Comparison of ENCODE assay signal across 11 cellular contexts in the genomic region with DNA sequence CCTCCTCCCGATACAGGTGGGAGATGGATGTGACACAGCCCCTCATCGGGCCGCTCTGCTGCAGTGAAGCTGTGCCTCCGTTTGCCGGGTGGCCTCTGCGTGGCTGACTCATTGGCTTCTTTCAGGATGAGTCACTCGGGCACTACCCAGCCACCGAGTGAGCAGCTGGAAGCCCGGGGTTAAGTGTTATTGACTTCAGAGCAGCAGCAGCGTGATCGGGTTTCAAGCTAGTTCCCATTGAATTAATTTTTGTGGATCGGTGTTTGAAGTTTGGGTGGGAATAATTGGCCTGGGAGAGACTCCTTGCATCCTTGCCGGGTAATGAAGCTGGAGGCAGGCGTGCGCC.
DNase-seq lines count a peak whose midpoint lies in the region; ATAC-seq, FAIRE-seq and TF ChIP-seq lines count a peak whose summit lies in the region.
"Had no signal": no experiment of that assay in that cellular context is flagged by ENCODE, and none has a peak within 500 bp of the region (broad histone marks: within the 10 kb centered on the region; RNA-seq: fewer than 3 reads in every experiment).

No MANE protein-coding gene starts in this region.

- H3K4me1 ChIP-seq in breast epithelium (no peaks in the 10 kb centered on the region), H1 (replicated peaks in 1 of 4; ENCODE audit: control insufficient read depth in 3 of 4, insufficient read depth in 4 of 4, low read length in 3 of 4) (peaks cover 2 to 15% (median 11%) of the 10 kb centered on the region in 4 experiments; a peak in 5 of 7 replicates)

- CTCF ChIA-PET in MCF 10A (lab: Yijun Ruan, JAX) (interaction anchor here (0.6 to 2.3 kb wide), 7 partner anchors 9 to 600 kb away, joined by 3 to 9 read pairs (median 3); no protein-coding TSS in a partner anchor), H1 (lab: Charles Lee; ENCODE audit: partially characterized antibody) (interaction anchor here (0.9 to 4.4 kb wide), 7 partner anchors 13 to 478 kb away, joined by 3 to 32 read pairs (median 5); no protein-coding TSS in a partner anchor)

- FAIRE-seq in H1 (lab: Jason Lieb, UNC): no peak

- H4K91ac ChIP-seq in H1 (replicated peaks; ENCODE audit: insufficient read length, low read length): no peak overlapping the region

- no peak overlapping the region for H2BK120ac ChIP-seq in H1 (replicated peaks; ENCODE audit: low read depth, low read length)

- H3K27ac ChIP-seq in breast epithelium: no peak overlapping the region
- no peak overlapping the region for H3K27ac ChIP-seq in H1 (ENCODE audit: low read depth, low read length)
- H3K27ac ChIP-seq: skin epidermis had no signal

- H3K4me2 ChIP-seq in H1 (ENCODE audit: insufficient read depth in 1 of 2, low read depth in 2 of 2, low read length in 2 of 2): no peak overlapping the region

- no peaks in the 10 kb centered on the region for H3K36me3 ChIP-seq in breast epithelium
- H3K36me3 ChIP-seq in H1 (ENCODE audit: control insufficient read depth in 2 of 4, insufficient read depth in 4 of 4, low read length in 3 of 4): no peaks in the 10 kb centered on the region

- BruUV-seq in MCF 10A (replicated peaks; lab: Mats Ljungman, UMichigan): no TSS peak

- no peak overlapping the region for H2AK5ac ChIP-seq in H1 (ENCODE audit: low read depth, low read length)

- no peak overlapping the region for H3K56ac ChIP-seq in H1 (replicated peaks; ENCODE audit: insufficient read length, low read depth, low read length)

- TF ChIP-seq CTCF in MCF 10A (IDR thresholded peaks at IDR 0.05; ENCODE audit: unreplicated experiment) (no peak), breast epithelium (IDR thresholded peaks at IDR 0.05) (no peak), H1 (IDR thresholded peaks at IDR 0.05; ENCODE audit: control extremely low read depth in 1 of 3, insufficient read depth in 1 of 3, low read depth in 1 of 3, low read length in 3 of 3) (no peak)

- H3K23ac ChIP-seq in H1 (ENCODE audit: insufficient read length): no peak overlapping the region

- H3K79me1 ChIP-seq in H1 (ENCODE audit: low read depth, low read length): no peaks in the 10 kb centered on the region

- no peaks in the 10 kb centered on the region for H3K9me3 Mint-ChIP-seq in MCF 10A (ENCODE audit: unreplicated experiment)
- H3K9me3 Mint-ChIP-seq: central memory CD8-positive, alpha-beta T cell had no signal

- TF ChIP-seq RAD21 in H1 (IDR thresholded peaks at IDR 0.05 in 1 of 2, conservative IDR thresholded peaks at IDR 0.05 in 1 of 2; ENCODE audit: low read depth in 2 of 2, low read length in 2 of 2): no peak; a peak in 1 of 4 replicates

- no peak overlapping the region for H3K4me3 ChIP-seq in breast epithelium
- no peak overlapping the region for H3K4me3 ChIP-seq in H1 (ENCODE audit: extremely low read depth in 1 of 4, insufficient read depth in 2 of 4, low read depth in 3 of 4, low read length in 4 of 4)
- H3K4me3 ChIP-seq: skin epidermis had no signal

- H3K27me3 ChIP-seq in breast epithelium (no peaks in the 10 kb centered on the region), H1 (replicated peaks in 1 of 4; ENCODE audit: control insufficient read depth in 3 of 4, extremely low read depth in 1 of 4, insufficient read depth in 3 of 4, low read length in 3 of 4) (no peaks in the 10 kb centered on the region)

- no peak overlapping the region for H2BK20ac ChIP-seq in H1 (ENCODE audit: low read length)

- ATAC-seq in HG02938 (IDR thresholded peaks at IDR 0.05; ENCODE audit: unreplicated experiment): no peak
- ATAC-seq in GM21528 (IDR thresholded peaks at IDR 0.05; ENCODE audit: low FRiP score, unreplicated experiment): no peak

- no peaks in the 10 kb centered on the region for H3K79me2 ChIP-seq in H1 (ENCODE audit: control insufficient read depth in 1 of 2, insufficient read depth in 2 of 2, low read length in 2 of 2)

- 0 out of 2 replicates have a peak overlapping the region, but pooled peaks have one; percentile 63 for H2BK12ac ChIP-seq in H1 (ENCODE audit: low read depth, low read length)

- no peak overlapping the region for H4K5ac ChIP-seq in H1 (ENCODE audit: insufficient read length, low read depth, low read length)

- H3K9me3 ChIP-seq in breast epithelium (peaks cover 3 to 5% of the 10 kb centered on the region in 2 donors), H1 (ENCODE audit: insufficient read depth in 2 of 2, low read depth in 1 of 2, low read length in 1 of 2) (peaks cover 0 to 13% of the 10 kb centered on the region in 2 experiments; a peak in 3 of 4 replicates)

- peak overlapping the region; percentile 14 for H3K4me3 Mint-ChIP-seq in MCF 10A (ENCODE audit: unreplicated experiment)
- H3K4me3 Mint-ChIP-seq: CD4-positive, CD25-positive, alpha-beta regulatory T cell; central memory CD8-positive, alpha-beta T cell had no signal

- no peak overlapping the region for H3K4ac ChIP-seq in H1 (replicated peaks; ENCODE audit: insufficient read length, low read depth, low read length)

- 51% methylated on average over 15 of the region's 15 CpGs; no CpG with 5 or more reads in 1 of the 2 experiments for WGBS in H1 (ENCODE audit: extremely low coverage in 1 of 2, insufficient coverage in 1 of 2, insufficient read length in 1 of 2, insufficient replicate concordance in 2 of 2, low coverage in 1 of 2, low lambda C conversion rate in 2 of 2, missing lambda C conversion rate in 1 of 2), 2 experiments

- no peak overlapping the region; the same call in 1 of the 2 replicates for H2BK15ac ChIP-seq in H1 (ENCODE audit: low read length)

- TF ChIP-seq POLR2A in breast epithelium (IDR thresholded peaks at IDR 0.05) (no peak), H1 (IDR thresholded peaks at IDR 0.05; ENCODE audit: control extremely low read depth in 1 of 2, low read depth in 2 of 2, low read length in 2 of 2) (no peak)

- TF ChIP-seq EP300 in H1 (IDR thresholded peaks at IDR 0.05; ENCODE audit: borderline replicate concordance in 1 of 2, low read depth in 2 of 2, low read length in 2 of 2): no peak

- no peak overlapping the region for H4K8ac ChIP-seq in H1 (ENCODE audit: extremely low read depth, insufficient read depth, low read length)

- no peak overlapping the region for H3K14ac ChIP-seq in H1 (ENCODE audit: insufficient read length)

- no peak overlapping the region for H2AFZ ChIP-seq in H1 (ENCODE audit: low read length)

- H3K36me3 Mint-ChIP-seq in MCF 10A (ENCODE audit: insufficient read depth, unreplicated experiment): no peaks in the 10 kb centered on the region
- H3K36me3 Mint-ChIP-seq: CD4-positive, CD25-positive, alpha-beta regulatory T cell had no signal

- H3K23me2 ChIP-seq in H1 (ENCODE audit: low read depth, low read length): peaks cover 14% of the 10 kb centered on the region; the same call in 1 of the 2 replicates

- H3K27ac Mint-ChIP-seq in MCF 10A (ENCODE audit: low read depth, unreplicated experiment): peak overlapping the region; percentile 59
- H3K27ac Mint-ChIP-seq: CD4-positive, CD25-positive, alpha-beta regulatory T cell had no signal

- peaks cover 9% of the 10 kb centered on the region for H3K4me1 Mint-ChIP-seq in MCF 10A (ENCODE audit: insufficient read depth, unreplicated experiment)
- H3K4me1 Mint-ChIP-seq: central memory CD8-positive, alpha-beta T cell had no signal

- no peak overlapping the region; the same call in 1 of the 2 replicates for H3K18ac ChIP-seq in H1 (ENCODE audit: extremely low read depth, low read length)

- peak; percentile 83 for DNase-seq in MCF 10A (ENCODE audit: unreplicated experiment)
- no peak for DNase-seq in breast epithelium (ENCODE audit: low spot score in 2 of 2)
- DNase-seq in NCI-H2171 (lab: John Stamatoyannopoulos, UW): peak; percentile 96
- DNase-seq in H1 (ENCODE audit: low read depth in 1 of 2, low spot score in 2 of 2): peak in 1 of 2 experiments; percentile 38
- DNase-seq in central memory CD4-positive, alpha-beta T cell: no peak
- no peak for DNase-seq in stimulated activated CD4-positive, alpha-beta T cell treated with anti-CD3 and anti-CD28 coated beads, Interleukin-4, amount 100 ng/mL, for 24 hours

- no peak overlapping the region for H2BK5ac ChIP-seq in H1 (ENCODE audit: low read depth, low read length)

- no peak overlapping the region for H3K9ac ChIP-seq in H1 (replicated peaks in 1 of 4; ENCODE audit: extremely low read depth in 1 of 4, low read depth in 3 of 4, low read length in 3 of 4)

- no peaks in the 10 kb centered on the region for H3K27me3 Mint-ChIP-seq in MCF 10A (ENCODE audit: insufficient read depth, unreplicated experiment)

- intact Hi-C loops in MCF 10A (cut with micrococcal nuclease): loop anchor here (1.0 kb wide), 1 partner anchor 55 kb away; no protein-coding TSS in a partner anchor
- intact Hi-C loops in breast epithelium (cut with DNase I; ENCODE audit: low total_unique reads): no loop called here

- POLR2A ChIA-PET in MCF 10A (lab: Yijun Ruan, JAX): interaction anchor here (1.0 kb wide), 2 partner anchors 9 to 69 kb away, joined by 3 to 5 read pairs; no protein-coding TSS in a partner anchor
- POLR2A ChIA-PET in H1 (lab: Charles Lee; ENCODE audit: partially characterized antibody): no interaction called here

- H4K20me1 ChIP-seq in H1 (replicated peaks in 1 of 2; ENCODE audit: control insufficient read depth in 1 of 2, insufficient read depth in 2 of 2, low read length in 2 of 2): no peaks in the 10 kb centered on the region

TF ChIP-seq in H1, 55 proteins besides CTCF, POLR2A, EP300 and RAD21:
- TF ChIP-seq JUND (IDR thresholded peaks at IDR 0.05; ENCODE audit: low read length) (peak; percentile 94), JUN (IDR thresholded peaks at IDR 0.05; ENCODE audit: low read depth, low read length) (peak; percentile 61; the same call in 1 of the 2 replicates), ASH2L (IDR thresholded peaks at IDR 0.05; ENCODE audit: low read length) (no peak)

Comparison
In these comparisons a context has a peak if more than half of its experiments do, and no peak if none do; other contexts are left out.
1. DNase-seq: peak in MCF 10A (single experiment) and NCI-H2171 (single experiment); none in breast epithelium (0 of 2), central memory CD4-positive, alpha-beta T cell (single experiment) and stimulated activated CD4-positive, alpha-beta T cell treated with anti-CD3 and anti-CD28 coated beads, Interleukin-4, amount 100 ng/mL, for 24 hours (single experiment).